Comparison of ENCODE assay signal across 16 cellular contexts in genomic region chr9:90137824-90138223, GRCh38.
A peak's percentile ranks its signal among the peaks of the same experiment; 100 is the strongest.
DNase-seq lines count a peak whose midpoint lies in the region.
"Had no signal": no experiment of that assay in that cellular context is flagged by ENCODE, and none has a peak within 500 bp of the region (broad histone marks: within the 10 kb centered on the region; RNA-seq: fewer than 3 reads in every experiment).

No MANE protein-coding gene starts in this region.

- DNase-seq in DMS53 (lab: John Stamatoyannopoulos, UW) = peak; percentile 28
- DNase-seq in DMS53 treated with DMSO at 0.1 percent for 48 hours (lab: John Stamatoyannopoulos, UW; ENCODE audit: unreplicated experiment) = no peak
- peak; percentile 34 for DNase-seq in NCI-H2107 treated with DMSO at 0.1 percent for 48 hours (lab: John Stamatoyannopoulos, UW; ENCODE audit: unreplicated experiment)
- DNase-seq in NCI-H2107 (lab: John Stamatoyannopoulos, UW) = no peak
- peak; percentile 62 for DNase-seq in NCI-H510A (lab: John Stamatoyannopoulos, UW)
- DNase-seq in left kidney (ENCODE audit: low read depth, low spot score) = peak; percentile 88
- DNase-seq in SKM-1 treated with dmso at 0.1 percent for 144 hours (lab: John Stamatoyannopoulos, UW; ENCODE audit: unreplicated experiment) = no peak
- no peak for DNase-seq in RPMI8226
- DNase-seq: 8988T; AML-193; Caco-2; CD8-positive, alpha-beta memory T cell; DND-41; GDM1; GOT3; H9 had no signal

Comparison
In these comparisons a context has a peak if more than half of its experiments do, and no peak if none do; other contexts are left out.
1. DNase-seq: peak in DMS53 (single experiment), NCI-H2107 treated with DMSO at 0.1 percent for 48 hours (single experiment), NCI-H510A (single experiment) and left kidney (single experiment); none in DMS53 treated with DMSO at 0.1 percent for 48 hours (single experiment), NCI-H2107 (single experiment), SKM-1 treated with dmso at 0.1 percent for 144 hours (single experiment) and RPMI8226 (single experiment).